13 cellular contexts compared by ENCODE assay signal in genomic region chr4:140071043-140071442, GRCh38.
DNase-seq lines count a peak whose midpoint lies in the region; ATAC-seq, FAIRE-seq and TF ChIP-seq lines count a peak whose summit lies in the region.
"Had no signal": no experiment of that assay in that cellular context is flagged by ENCODE, and none has a peak within 500 bp of the region (broad histone marks: within the 10 kb centered on the region; RNA-seq: fewer than 3 reads in every experiment).

No MANE protein-coding gene starts in this region.

- no peaks in the 10 kb centered on the region for H3K9me3 ChIP-seq in smooth muscle cell (replicated peaks; ENCODE audit: low read depth)
- H3K9me3 ChIP-seq in effector memory CD4-positive, alpha-beta T cell (ENCODE audit: control insufficient read depth, low read length): no peaks in the 10 kb centered on the region
- H3K9me3 ChIP-seq: pancreas had no signal

- H3K4me1 Mint-ChIP-seq in activated T-cell treated with anti-CD3 and anti-CD28 coated beads, Interleukin-2, amount 50 U/mL, for 72 hours (ENCODE audit: low read depth): peaks cover 53% of the 10 kb centered on the region

- no peaks in the 10 kb centered on the region for H3K9me3 Mint-ChIP-seq in activated T-cell treated with anti-CD3 and anti-CD28 coated beads, Interleukin-2, amount 50 U/mL, for 72 hours

- H3K27me3 Mint-ChIP-seq in activated T-cell treated with anti-CD3 and anti-CD28 coated beads, Interleukin-2, amount 50 U/mL, for 72 hours (ENCODE audit: low read depth): peaks cover 56% of the 10 kb centered on the region

- peaks cover 2 to 4% of the 10 kb centered on the region in 2 donors for H3K36me3 Mint-ChIP-seq in activated T-cell treated with anti-CD3 and anti-CD28 coated beads, Interleukin-2, amount 50 U/mL, for 72 hours (ENCODE audit: insufficient read depth in 2 of 2)

- DNase-seq in activated T-cell treated with anti-CD3 and anti-CD28 coated beads, Interleukin-2, amount 50 U/mL, for 72 hours: no peak
- DNase-seq in activated T-cell treated with anti-CD3 and anti-CD28 coated beads, Interleukin-2, amount 50 U/mL, for 48 hours: no peak
- DNase-seq in NCI-H69 (lab: John Stamatoyannopoulos, UW) (peak; percentile 25), left ventricle myocardium superior (no peak), smooth muscle cell (lab: John Stamatoyannopoulos, UW; ENCODE audit: unreplicated experiment) (no peak), G401 (ENCODE audit: low spot score) (no peak), RCC 7860 (ENCODE audit: low spot score) (no peak)
- DNase-seq in effector memory CD4-positive, alpha-beta T cell: no peak
- DNase-seq: NCI-H1694, NCI-H774, pancreas had no signal

- H3F3A ChIP-seq in smooth muscle cell (ENCODE audit: low read depth): peaks cover 25% of the 10 kb centered on the region

- no peaks in the 10 kb centered on the region for H4K20me1 ChIP-seq in smooth muscle cell (ENCODE audit: low read depth)

- H3K36me3 ChIP-seq in smooth muscle cell (ENCODE audit: low read depth): no peaks in the 10 kb centered on the region
- no peaks in the 10 kb centered on the region for H3K36me3 ChIP-seq in effector memory CD4-positive, alpha-beta T cell (ENCODE audit: control insufficient read depth, insufficient read depth, low read length)
- H3K36me3 ChIP-seq: pancreas had no signal

- H3K27me3 ChIP-seq in smooth muscle cell (ENCODE audit: low read depth): no peaks in the 10 kb centered on the region
- H3K27me3 ChIP-seq in effector memory CD4-positive, alpha-beta T cell (replicated peaks; ENCODE audit: control insufficient read depth, insufficient read depth, low read length, poor library complexity, severe bottlenecking): no peaks in the 10 kb centered on the region
- H3K27me3 ChIP-seq: pancreas had no signal

- FAIRE-seq in RCC 7860 (lab: Jason Lieb, UNC): no peak
- FAIRE-seq: GM12892, pancreas had no signal

- H3K4me3 Mint-ChIP-seq in activated T-cell treated with anti-CD3 and anti-CD28 coated beads, Interleukin-2, amount 50 U/mL, for 72 hours: peak overlapping the region; percentile 79 to 95

- no peak overlapping the region for H2AFZ ChIP-seq in smooth muscle cell (ENCODE audit: low read depth)

- in situ Hi-C loops in G401 (cut with HindIII; ENCODE audit: low sequenced_read_pairs): no loop called here

- TF ChIP-seq CTCF in smooth muscle cell (IDR thresholded peaks at IDR 0.05; ENCODE audit: borderline replicate concordance, insufficient read depth, poor library complexity, severe bottlenecking): no peak

- H3K9ac ChIP-seq in smooth muscle cell (ENCODE audit: low read depth): peak overlapping the region; percentile 54

- peaks cover 28% of the 10 kb centered on the region for H3K4me1 ChIP-seq in smooth muscle cell (ENCODE audit: low read depth)
- peaks cover 14% of the 10 kb centered on the region for H3K4me1 ChIP-seq in effector memory CD4-positive, alpha-beta T cell (ENCODE audit: control insufficient read depth, insufficient read depth, low read length, poor library complexity, severe bottlenecking)

- 75% methylated on average over 5 of the region's 5 CpGs for WGBS in smooth muscle cell (ENCODE audit: low lambda C conversion rate)

- intact Hi-C loops in left ventricle myocardium superior (cut with micrococcal nuclease): no loop called here

- peak overlapping the region; percentile 71 for H3K4me2 ChIP-seq in smooth muscle cell

- no peak for ATAC-seq in activated T-cell treated with anti-CD3 and anti-CD28 coated beads, Interleukin-2, amount 50 U/mL, for 72 hours (replicated peaks in 1 of 2)
- ATAC-seq in left ventricle myocardium superior: peak; percentile 55
- ATAC-seq: esophagus mucosa had no signal

- H3K27ac ChIP-seq in smooth muscle cell (ENCODE audit: low read depth): peak overlapping the region; percentile 95
- no peak overlapping the region for H3K27ac ChIP-seq in effector memory CD4-positive, alpha-beta T cell (ENCODE audit: insufficient read depth, low read length, poor library complexity, severe bottlenecking)

- H3K27ac Mint-ChIP-seq in activated T-cell treated with anti-CD3 and anti-CD28 coated beads, Interleukin-2, amount 50 U/mL, for 72 hours: peak overlapping the region; percentile 98

- no peak overlapping the region for H3K4me3 ChIP-seq in smooth muscle cell
- no peak overlapping the region for H3K4me3 ChIP-seq in effector memory CD4-positive, alpha-beta T cell (ENCODE audit: insufficient read depth, low read depth, low read length, poor library complexity, severe bottlenecking)
- H3K4me3 ChIP-seq: pancreas had no signal

- H3K79me2 ChIP-seq in smooth muscle cell (ENCODE audit: low read depth): peaks cover 61% of the 10 kb centered on the region
